In the genomic region with DNA sequence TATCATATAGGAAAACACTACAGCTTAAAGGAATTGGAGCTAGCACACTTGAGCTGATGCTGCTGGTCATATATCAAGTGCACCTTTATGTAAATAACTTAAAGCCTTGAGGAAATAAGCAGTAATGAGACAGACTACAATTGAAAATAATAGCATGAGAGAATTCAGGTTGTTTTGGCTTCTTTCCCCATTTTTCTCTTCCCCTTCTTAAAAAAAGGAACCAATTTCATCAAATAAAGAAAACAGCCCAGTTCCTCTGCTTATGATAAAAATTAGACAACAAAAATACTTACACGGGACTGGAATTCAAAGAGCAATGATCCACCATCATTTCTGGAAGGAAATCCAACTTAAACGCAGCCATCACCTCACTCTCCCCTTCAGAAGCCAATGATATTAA, we compare ENCODE assay signal across 13 cellular contexts. TPM values are rescaled to one million over a fixed set of nuclear protein-coding genes. Genes with fewer than 3 reads are reported as not detected.
DNase-seq lines count a peak whose midpoint lies in the region; ATAC-seq and TF ChIP-seq lines count a peak whose summit lies in the region.
"Had no signal": no experiment of that assay in that cellular context is flagged by ENCODE, and none has a peak within 500 bp of the region (broad histone marks: within the 10 kb centered on the region; RNA-seq: fewer than 3 reads in every experiment).

No MANE protein-coding gene starts in this region.

- peaks cover 16% of the 10 kb centered on the region for H3K4me1 ChIP-seq in endodermal cell (ENCODE audit: control insufficient read depth, insufficient read depth, low read length)

- H3K27me3 ChIP-seq in endodermal cell (ENCODE audit: control insufficient read depth, insufficient read depth, low read length, poor library complexity, severe bottlenecking), result no peaks in the 10 kb centered on the region
- H3K27me3 ChIP-seq: ovary had no signal

- 81 to 83% methylated on average over 2 of the region's 2 CpGs for WGBS in endodermal cell (ENCODE audit: insufficient coverage in 1 of 2, insufficient read length in 1 of 2), 2 experiments

- no peak overlapping the region for H3K27ac ChIP-seq in endodermal cell (ENCODE audit: low read depth, low read length)
- H3K27ac ChIP-seq: ovary had no signal

- H3K36me3 Mint-ChIP-seq in activated naive CD8-positive, alpha-beta T cell, result peaks cover 2% of the 10 kb centered on the region
- H3K36me3 Mint-ChIP-seq in activated naive CD8-positive, alpha-beta T cell treated with anti-CD3 and anti-CD28 coated beads for 36 hours, result peaks cover 21% of the 10 kb centered on the region
- peaks cover 11% of the 10 kb centered on the region for H3K36me3 Mint-ChIP-seq in endodermal cell (ENCODE audit: low read depth)
- peaks cover 4% of the 10 kb centered on the region for H3K36me3 Mint-ChIP-seq in stimulated activated memory B cell treated with anti-CD40 and anti-IgM and Interleukin-4, amounts not matched to agents 10 μg/mL and 1 μg/mL and 100 μg/mL, for 72 hours

- no peak for DNase-seq in activated naive CD8-positive, alpha-beta T cell treated with anti-CD3 and anti-CD28 coated beads for 36 hours
- DNase-seq in NOMO-1 treated with DMSO at 0.1 percent for 48 hours (lab: John Stamatoyannopoulos, UW; ENCODE audit: unreplicated experiment), result peak; percentile 59
- DNase-seq in endodermal cell, result no peak
- DNase-seq in NCI-H2227 (lab: John Stamatoyannopoulos, UW; ENCODE audit: unreplicated experiment), result no peak
- DNase-seq in foreskin fibroblast, result no peak
- DNase-seq in NCI-H226, result no peak
- DNase-seq: activated CD8-positive, alpha-beta memory T cell treated with anti-CD3 and anti-CD28 coated beads, Interleukin-2, amount 50 U/mL, for 48 hours; aorta; kidney; ovary; T1000 had no signal

- H3K4me3 Mint-ChIP-seq in activated naive CD8-positive, alpha-beta T cell, result no peak overlapping the region
- H3K4me3 Mint-ChIP-seq in activated naive CD8-positive, alpha-beta T cell treated with anti-CD3 and anti-CD28 coated beads for 36 hours, result no peak overlapping the region
- no peak overlapping the region for H3K4me3 Mint-ChIP-seq in endodermal cell
- peak overlapping the region; percentile 3 for H3K4me3 Mint-ChIP-seq in stimulated activated memory B cell treated with anti-CD40 and anti-IgM and Interleukin-4, amounts not matched to agents 10 μg/mL and 1 μg/mL and 100 μg/mL, for 72 hours

- peaks cover 74% of the 10 kb centered on the region for H3K36me3 ChIP-seq in endodermal cell (ENCODE audit: control insufficient read depth, insufficient read depth, low read length)
- H3K36me3 ChIP-seq: ovary had no signal

- H3K4me3 ChIP-seq in endodermal cell (ENCODE audit: low read length) (no peak overlapping the region), foreskin fibroblast (ENCODE audit: low read depth in 1 of 2, low read length in 2 of 2) (no peak overlapping the region)
- H3K4me3 ChIP-seq: ovary had no signal

- no peaks in the 10 kb centered on the region for H3K9me3 Mint-ChIP-seq in activated naive CD8-positive, alpha-beta T cell (ENCODE audit: low read depth)
- no peaks in the 10 kb centered on the region for H3K9me3 Mint-ChIP-seq in activated naive CD8-positive, alpha-beta T cell treated with anti-CD3 and anti-CD28 coated beads for 36 hours
- H3K9me3 Mint-ChIP-seq in endodermal cell, result no peaks in the 10 kb centered on the region
- H3K9me3 Mint-ChIP-seq in stimulated activated memory B cell treated with anti-CD40 and anti-IgM and Interleukin-4, amounts not matched to agents 10 μg/mL and 1 μg/mL and 100 μg/mL, for 72 hours, result no peaks in the 10 kb centered on the region

- H3K9me3 ChIP-seq in endodermal cell (ENCODE audit: control insufficient read depth, low read length), result no peaks in the 10 kb centered on the region
- H3K9me3 ChIP-seq: ovary had no signal

- peaks cover 48% of the 10 kb centered on the region for H3K4me1 Mint-ChIP-seq in activated naive CD8-positive, alpha-beta T cell (ENCODE audit: low read depth)
- H3K4me1 Mint-ChIP-seq in activated naive CD8-positive, alpha-beta T cell treated with anti-CD3 and anti-CD28 coated beads for 36 hours, result peaks cover 35% of the 10 kb centered on the region
- H3K4me1 Mint-ChIP-seq in endodermal cell, result peaks cover 43% of the 10 kb centered on the region
- H3K4me1 Mint-ChIP-seq in stimulated activated memory B cell treated with anti-CD40 and anti-IgM and Interleukin-4, amounts not matched to agents 10 μg/mL and 1 μg/mL and 100 μg/mL, for 72 hours, result peaks cover 50% of the 10 kb centered on the region

- TF ChIP-seq CTCF in endodermal cell (conservative IDR thresholded peaks at IDR 0.05) (no peak), foreskin fibroblast (IDR thresholded peaks at IDR 0.05; ENCODE audit: low read depth, low read length) (no peak)

- no peaks in the 10 kb centered on the region for H3K27me3 Mint-ChIP-seq in activated naive CD8-positive, alpha-beta T cell
- H3K27me3 Mint-ChIP-seq in activated naive CD8-positive, alpha-beta T cell treated with anti-CD3 and anti-CD28 coated beads for 36 hours, result no peaks in the 10 kb centered on the region
- H3K27me3 Mint-ChIP-seq in endodermal cell (ENCODE audit: insufficient read depth), result no peaks in the 10 kb centered on the region
- no peaks in the 10 kb centered on the region for H3K27me3 Mint-ChIP-seq in stimulated activated memory B cell treated with anti-CD40 and anti-IgM and Interleukin-4, amounts not matched to agents 10 μg/mL and 1 μg/mL and 100 μg/mL, for 72 hours

- no peak overlapping the region for H3K9ac ChIP-seq in endodermal cell (ENCODE audit: extremely low read depth, low read length, poor library complexity, severe bottlenecking)

- ATAC-seq in stimulated activated memory B cell treated with anti-CD40 and anti-IgM and Interleukin-4, amounts not matched to agents 10 μg/mL and 1 μg/mL and 100 μg/mL, for 72 hours, result no peak

- H3K27ac Mint-ChIP-seq in activated naive CD8-positive, alpha-beta T cell, result peak overlapping the region; percentile 56
- no peak overlapping the region for H3K27ac Mint-ChIP-seq in activated naive CD8-positive, alpha-beta T cell treated with anti-CD3 and anti-CD28 coated beads for 36 hours
- H3K27ac Mint-ChIP-seq in endodermal cell, result peak overlapping the region; percentile 82
- H3K27ac Mint-ChIP-seq in stimulated activated memory B cell treated with anti-CD40 and anti-IgM and Interleukin-4, amounts not matched to agents 10 μg/mL and 1 μg/mL and 100 μg/mL, for 72 hours, result peak overlapping the region; percentile 67

RNA-seq across cellular contexts. Expression of gene RAPSN, which starts 50.2 kb away (rescaled TPM):
- total RNA-seq in activated naive CD8-positive, alpha-beta T cell treated with anti-CD3 and anti-CD28 coated beads for 36 hours, result under 1 TPM in 1 of 2 experiments, not detected in 1; 0.19 TPM
- under 1 TPM; 0.40 to 0.64 TPM for total RNA-seq in endodermal cell
- not detected for polyA plus RNA-seq in endodermal cell (2013, experiment 1 of 2)
- 0.33 TPM for polyA plus RNA-seq in endodermal cell (2013, experiment 2 of 2)

RNA-seq across cellular contexts. Expression of gene CELF1, which starts 53.8 kb away (rescaled TPM):
- total RNA-seq in activated naive CD8-positive, alpha-beta T cell treated with anti-CD3 and anti-CD28 coated beads for 36 hours, result 100 to 1,000 TPM; 155 to 157 TPM
- 100 to 1,000 TPM; 202 to 205 TPM for total RNA-seq in endodermal cell
- polyA plus RNA-seq in endodermal cell (2013, experiment 1 of 2), result 89.3 TPM
- polyA plus RNA-seq in endodermal cell (2013, experiment 2 of 2), result 85.0 TPM
